Comparison of ENCODE assay signal across 32 cellular contexts in the genomic region with DNA sequence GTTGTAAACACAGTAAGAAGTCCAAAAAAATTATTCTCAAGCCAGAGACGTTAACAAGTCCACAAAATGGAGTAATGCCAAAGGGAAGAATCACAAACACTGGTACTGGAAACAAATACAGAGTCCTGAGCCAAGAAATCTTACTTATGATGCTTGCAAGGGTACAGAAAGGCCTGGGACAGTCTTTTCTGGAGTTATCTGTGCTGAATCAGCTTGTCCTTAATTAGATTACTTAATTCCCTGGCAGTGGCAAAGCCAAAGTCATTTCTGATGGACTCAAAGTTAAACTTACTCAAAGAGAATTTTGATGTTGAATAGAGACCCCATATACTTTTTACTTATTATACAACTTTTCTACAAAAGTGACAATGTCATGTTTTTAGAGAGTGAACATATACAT.
"Had no signal": no experiment of that assay in that cellular context is flagged by ENCODE, and none has a peak within 500 bp of the region (broad histone marks: within the 10 kb centered on the region; RNA-seq: fewer than 3 reads in every experiment).

No MANE protein-coding gene starts in this region.

- H3K9me3 ChIP-seq: MG63, SJCRH30 had no signal

- H3K27me3 ChIP-seq: brain microvascular endothelial cell, MG63, SJCRH30 had no signal

- H3K27ac Mint-ChIP-seq: activated B cell treated with CpG ODN at 0.5 μM for 24 hours; activated CD4-positive, alpha-beta memory T cell treated with anti-CD3 and anti-CD28 coated beads, Interleukin-2, amount 10 ng/mL, durations not matched to agents 7 days and 5 days; activated naive CD8-positive, alpha-beta T cell treated with anti-CD3 and anti-CD28 coated beads for 36 hours; activated T-cell treated with anti-CD3 and anti-CD28 coated beads, Interleukin-2, amount 50 U/mL, for 72 hours; activated T-helper 17 cell treated with anti-CD3 and anti-CD28 coated beads, Interleukin-2, amount 50 U/mL, for 72 hours had no signal

- H3K4me1 ChIP-seq: SJCRH30 had no signal

- H3K36me3 Mint-ChIP-seq: activated naive CD8-positive, alpha-beta T cell treated with anti-CD3 and anti-CD28 coated beads for 36 hours had no signal

- H3K4me1 Mint-ChIP-seq: activated B cell treated with CpG ODN at 0.5 μM for 24 hours; activated CD4-positive, alpha-beta memory T cell treated with anti-CD3 and anti-CD28 coated beads, Interleukin-2, amount 10 ng/mL, durations not matched to agents 7 days and 5 days; activated naive CD8-positive, alpha-beta T cell treated with anti-CD3 and anti-CD28 coated beads for 36 hours; activated T-helper 17 cell treated with anti-CD3 and anti-CD28 coated beads, Interleukin-2, amount 50 U/mL, for 72 hours had no signal

- H3K27ac ChIP-seq: brain microvascular endothelial cell, SJCRH30, VCaP had no signal

- H3K4me3 ChIP-seq: MG63, SJCRH30 had no signal

- DNase-seq: activated B cell treated with CpG ODN at 0.5 μM for 24 hours; activated CD4-positive, alpha-beta memory T cell treated with anti-CD3 and anti-CD28 coated beads, Interleukin-2, amount 10 ng/mL, durations not matched to agents 7 days and 5 days; activated CD4-positive, alpha-beta T cell treated with anti-CD3 and anti-CD28 coated beads for 4 hours; activated CD4-positive, CD25-positive, alpha-beta regulatory T cell treated with anti-CD3 and anti-CD28 coated beads, Interleukin-2, amount 50 U/mL, for 72 hours; activated effector memory CD4-positive, alpha-beta T cell treated with anti-CD3 and anti-CD28 coated beads, Interleukin-2, amount 50 U/mL, for 16 hours; activated naive CD4-positive, alpha-beta T cell; activated naive CD4-positive, alpha-beta T cell treated with anti-CD3 and anti-CD28 coated beads, Interleukin-2, amount 50 U/mL, for 16 hours; activated naive CD8-positive, alpha-beta T cell treated with anti-CD3 and anti-CD28 coated beads for 36 hours; activated T-cell treated with anti-CD3 and anti-CD28 coated beads, Interleukin-2, amount 50 U/mL, for 1 hour; activated T-cell treated with anti-CD3 and anti-CD28 coated beads, Interleukin-2, amount 50 U/mL, for 72 hours; amniotic stem cell; aorta; brain microvascular endothelial cell; central memory CD4-positive, alpha-beta T cell; Karpas-422; KBM-7; MG63; NCI-H1048; NCI-H187 treated with DMSO at 0.1 percent for 48 hours; NCI-H345; NCI-H510A treated with DMSO at 0.1 percent for 48 hours; NCI-H526 treated with DMSO at 0.1 percent for 48 hours; NCI-H774; SHP77; SJCRH30; SW 1271; T-helper 1 cell; T-helper 2 cell; T-helper 9 cell had no signal

- ATAC-seq: activated T-cell treated with anti-CD3 and anti-CD28 coated beads, Interleukin-2, amount 50 U/mL, for 72 hours; activated T-helper 17 cell treated with anti-CD3 and anti-CD28 coated beads, Interleukin-2, amount 50 U/mL, for 72 hours; Panc1 had no signal

- H3K27me3 Mint-ChIP-seq: activated B cell treated with CpG ODN at 0.5 μM for 24 hours; activated CD4-positive, alpha-beta memory T cell treated with anti-CD3 and anti-CD28 coated beads, Interleukin-2, amount 10 ng/mL, durations not matched to agents 7 days and 5 days; activated naive CD8-positive, alpha-beta T cell treated with anti-CD3 and anti-CD28 coated beads for 36 hours; activated T-helper 17 cell treated with anti-CD3 and anti-CD28 coated beads, Interleukin-2, amount 50 U/mL, for 72 hours had no signal

- H3K9me3 Mint-ChIP-seq: activated B cell treated with CpG ODN at 0.5 μM for 24 hours; activated naive CD8-positive, alpha-beta T cell treated with anti-CD3 and anti-CD28 coated beads for 36 hours; activated T-helper 17 cell treated with anti-CD3 and anti-CD28 coated beads, Interleukin-2, amount 50 U/mL, for 72 hours had no signal

- H3K4me3 Mint-ChIP-seq: activated B cell treated with CpG ODN at 0.5 μM for 24 hours; activated CD4-positive, alpha-beta memory T cell treated with anti-CD3 and anti-CD28 coated beads, Interleukin-2, amount 10 ng/mL, durations not matched to agents 7 days and 5 days; activated naive CD8-positive, alpha-beta T cell treated with anti-CD3 and anti-CD28 coated beads for 36 hours; activated T-cell treated with anti-CD3 and anti-CD28 coated beads, Interleukin-2, amount 50 U/mL, for 72 hours; activated T-helper 17 cell treated with anti-CD3 and anti-CD28 coated beads, Interleukin-2, amount 50 U/mL, for 72 hours had no signal

- H3K36me3 ChIP-seq: brain microvascular endothelial cell, MG63, SJCRH30 had no signal
